In genomic region chr1:18931731-18932130, GRCh38 we compare ENCODE assay signal across 1 cellular context.
TF ChIP-seq lines count a peak whose summit lies in the region.

No MANE protein-coding gene starts in this region.

TF ChIP-seq in GM12878, 131 proteins besides CTCF, POLR2A, EP300 and RAD21:
- peak; percentile 87 for TF ChIP-seq NR2F1 (conservative IDR thresholded peaks at IDR 0.05)
- peak; percentile 65; the same call in 1 of the 2 replicates for TF ChIP-seq PAX5 (IDR thresholded peaks at IDR 0.05; ENCODE audit: borderline replicate concordance, low read depth, low read length)
- 0 out of 4 replicates have a peak, but pooled peaks of 1 of the 2 experiments have one; percentile 15 for TF ChIP-seq BHLHE40 (IDR thresholded peaks at IDR 0.05; ENCODE audit: borderline replicate concordance in 1 of 2, low read depth in 2 of 2, low read length in 1 of 2)
- TF ChIP-seq PKNOX1 (IDR thresholded peaks at IDR 0.05) = no peak
